In the genomic region with DNA sequence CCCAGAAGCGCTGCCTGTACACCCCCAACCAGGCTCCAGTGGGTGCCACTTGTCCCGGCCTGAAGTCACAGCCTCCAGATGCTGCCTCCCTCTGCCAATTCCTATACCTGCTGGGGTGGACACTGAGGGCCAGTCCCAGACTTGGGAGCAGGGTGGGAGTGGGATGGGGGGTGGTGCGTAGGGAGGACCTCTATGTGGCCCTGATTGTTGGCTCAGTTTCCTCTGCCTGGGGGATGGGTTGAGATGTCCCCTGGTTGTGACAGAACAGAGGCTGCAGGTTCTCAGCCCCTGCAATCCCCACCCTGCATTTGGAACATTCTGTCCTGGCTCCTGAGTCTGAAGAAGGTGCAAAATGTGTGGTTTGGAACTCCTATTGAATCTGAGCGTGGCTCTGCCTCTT, we compare ENCODE assay signal across 1 cellular context.
TF ChIP-seq lines count a peak whose summit lies in the region.

No MANE protein-coding gene starts in this region.

TF ChIP-seq in IMR-90, 13 proteins besides CTCF, POLR2A, EP300 and RAD21 (continued from another document):
- TF ChIP-seq, protein P1, sequence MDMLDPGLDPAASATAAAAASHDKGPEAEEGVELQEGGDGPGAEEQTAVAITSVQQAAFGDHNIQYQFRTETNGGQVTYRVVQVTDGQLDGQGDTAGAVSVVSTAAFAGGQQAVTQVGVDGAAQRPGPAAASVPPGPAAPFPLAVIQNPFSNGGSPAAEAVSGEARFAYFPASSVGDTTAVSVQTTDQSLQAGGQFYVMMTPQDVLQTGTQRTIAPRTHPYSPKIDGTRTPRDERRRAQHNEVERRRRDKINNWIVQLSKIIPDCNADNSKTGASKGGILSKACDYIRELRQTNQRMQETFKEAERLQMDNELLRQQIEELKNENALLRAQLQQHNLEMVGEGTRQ (IDR thresholded peaks at IDR 0.05; ENCODE audit: low read depth, low read length): no peak
- TF ChIP-seq NFE2L2 (IDR thresholded peaks at IDR 0.05; ENCODE audit: low read depth, low read length): no peak
- TF ChIP-seq, protein P2, sequence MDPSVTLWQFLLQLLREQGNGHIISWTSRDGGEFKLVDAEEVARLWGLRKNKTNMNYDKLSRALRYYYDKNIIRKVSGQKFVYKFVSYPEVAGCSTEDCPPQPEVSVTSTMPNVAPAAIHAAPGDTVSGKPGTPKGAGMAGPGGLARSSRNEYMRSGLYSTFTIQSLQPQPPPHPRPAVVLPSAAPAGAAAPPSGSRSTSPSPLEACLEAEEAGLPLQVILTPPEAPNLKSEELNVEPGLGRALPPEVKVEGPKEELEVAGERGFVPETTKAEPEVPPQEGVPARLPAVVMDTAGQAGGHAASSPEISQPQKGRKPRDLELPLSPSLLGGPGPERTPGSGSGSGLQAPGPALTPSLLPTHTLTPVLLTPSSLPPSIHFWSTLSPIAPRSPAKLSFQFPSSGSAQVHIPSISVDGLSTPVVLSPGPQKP (IDR thresholded peaks at IDR 0.05; ENCODE audit: borderline replicate concordance, low read depth, low read length): no peak
- no peak for TF ChIP-seq RFX5 (IDR thresholded peaks at IDR 0.05; ENCODE audit: low read depth, low read length)
